8 cellular contexts compared by ENCODE assay signal in the genomic region with DNA sequence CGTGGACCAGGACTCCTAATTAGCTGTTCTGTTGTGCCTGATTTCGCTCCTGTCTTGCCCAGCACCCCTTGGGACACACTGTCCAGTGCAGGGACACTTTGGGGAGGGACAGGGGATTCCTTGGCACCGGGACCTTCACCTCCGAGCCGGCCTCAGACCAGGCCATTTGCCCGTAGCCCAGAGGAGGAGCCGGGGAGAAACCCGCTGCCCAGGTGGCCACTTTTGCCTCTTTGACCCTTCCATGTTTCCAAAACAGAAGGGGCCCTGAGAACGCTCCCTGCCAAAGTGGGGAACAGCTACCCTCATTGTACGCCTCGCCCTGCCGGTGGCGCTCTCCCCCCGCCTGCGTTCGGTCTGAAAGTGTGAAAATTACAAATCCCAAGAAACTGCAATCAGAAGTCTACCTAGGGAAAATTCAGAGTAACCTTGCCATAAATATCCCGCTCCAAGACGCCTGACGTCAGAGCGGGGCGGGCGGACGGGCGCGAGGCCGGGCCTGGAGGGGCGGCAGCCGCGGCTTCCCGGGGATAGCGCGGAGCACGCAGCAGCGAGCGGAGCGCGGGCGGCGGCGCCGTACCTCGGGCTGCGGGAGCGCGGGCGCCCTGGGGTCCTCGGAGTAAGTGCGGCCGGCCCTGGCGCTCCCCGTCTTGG. TPM values are rescaled to one million over a fixed set of nuclear protein-coding genes. Genes with fewer than 3 reads are reported as not detected.
DNase-seq lines count a peak whose midpoint lies in the region; TF ChIP-seq lines count a peak whose summit lies in the region.

A gene (plus strand): TSS at position 527 of the 651 bp plus-strand sequence. CDS start 63,927 bp downstream, outside the sequence.

- H3K27ac ChIP-seq in BLaER1 (no peak within 1 kb of the TSS), esophagus muscularis mucosa (replicated peaks in 1 of 4) (peak within 1 kb of the TSS; percentile 94 to 98 (median 96)), mucosa of rectum (ENCODE audit: low read depth in 2 of 2, low read length in 2 of 2) (peak within 1 kb of the TSS; percentile 45 to 46), urinary bladder (ENCODE audit: low read depth) (peak within 1 kb of the TSS; percentile 35)

- DNase-seq in NCI-H2227 treated with DMSO at 0.1 percent for 48 hours (lab: John Stamatoyannopoulos, UW): peak; percentile 18
- peak; percentile 87 for DNase-seq in esophagus muscularis mucosa (ENCODE audit: extremely low spot score)
- no peak for DNase-seq in HAP-1 (ENCODE audit: low spot score in 2 of 2)
- no peak for DNase-seq in T-helper 1 cell
- no peak for DNase-seq in DMS114 treated with DMSO at 0.1 percent for 48 hours (lab: John Stamatoyannopoulos, UW; ENCODE audit: unreplicated experiment)

- peak within 1 kb of the TSS; percentile 50 for H3K4me3 ChIP-seq in BLaER1
- H3K4me3 ChIP-seq in esophagus muscularis mucosa: peak within 1 kb of the TSS; percentile 83 to 87 (median 86)
- H3K4me3 ChIP-seq in mucosa of rectum (ENCODE audit: low read length in 2 of 2): peak within 1 kb of the TSS; percentile 44 to 62
- peak within 1 kb of the TSS; percentile 66 for H3K4me3 ChIP-seq in urinary bladder (ENCODE audit: low read depth, low read length)
- no peak within 1 kb of the TSS for H3K4me3 ChIP-seq in HAP-1

- peaks cover 16% of the 10 kb centered on the region for H3K4me1 ChIP-seq in BLaER1
- H3K4me1 ChIP-seq in esophagus muscularis mucosa: peaks cover 13 to 53% (median 47%) of the 10 kb centered on the region in 4 donors
- H3K4me1 ChIP-seq in mucosa of rectum (ENCODE audit: control insufficient read depth in 2 of 2, insufficient read depth in 2 of 2, low read length in 2 of 2): peaks cover 0 to 3% of the 10 kb centered on the region in 2 donors
- H3K4me1 ChIP-seq in urinary bladder (ENCODE audit: insufficient read depth): no peaks in the 10 kb centered on the region
- no peaks in the 10 kb centered on the region for H3K4me1 ChIP-seq in HAP-1

- H4K20me1 ChIP-seq in BLaER1: peaks cover 12% of the 10 kb centered on the region; the same call in 1 of the 2 replicates

- no peak within 1 kb of the TSS for H3K9ac ChIP-seq in BLaER1
- peak within 1 kb of the TSS; percentile 14 to 51 for H3K9ac ChIP-seq in mucosa of rectum (ENCODE audit: low read depth in 1 of 2, low read length in 2 of 2)

- peak within 1 kb of the TSS; percentile 63 for H3K4me2 ChIP-seq in BLaER1

- WGBS in esophagus muscularis mucosa: 10% methylated on average over 11 of the region's 51 CpGs
- WGBS in urinary bladder: 5% methylated on average over 51 of the region's 51 CpGs

- peaks cover 8% of the 10 kb centered on the region for H3K9me3 ChIP-seq in BLaER1
- no peaks in the 10 kb centered on the region for H3K9me3 ChIP-seq in esophagus muscularis mucosa
- no peaks in the 10 kb centered on the region for H3K9me3 ChIP-seq in mucosa of rectum (ENCODE audit: control insufficient read depth in 2 of 2, low read length in 2 of 2)
- no peaks in the 10 kb centered on the region for H3K9me3 ChIP-seq in HAP-1

- intact Hi-C loops in esophagus muscularis mucosa (cut with DNase I): loop anchor here (5.0 to 10.0 kb wide), 2 partner anchors 297 to 415 kb away; no protein-coding TSS in a partner anchor

- H3K27me3 ChIP-seq in BLaER1 (peaks cover 50% of the 10 kb centered on the region), esophagus muscularis mucosa (no peaks in the 10 kb centered on the region), mucosa of rectum (ENCODE audit: control insufficient read depth in 2 of 2, insufficient read depth in 2 of 2, low read length in 2 of 2) (peaks cover 11 to 15% of the 10 kb centered on the region in 2 donors), HAP-1 (ENCODE audit: low read depth) (no peaks in the 10 kb centered on the region)

- H3K36me3 ChIP-seq in BLaER1 (no peaks in the 10 kb centered on the region), esophagus muscularis mucosa (peaks cover 0 to 12% (median 2%) of the 10 kb centered on the region in 4 donors), mucosa of rectum (ENCODE audit: control insufficient read depth in 2 of 2, insufficient read depth in 2 of 2, low read length in 2 of 2) (no peaks in the 10 kb centered on the region), urinary bladder (ENCODE audit: insufficient read depth) (no peaks in the 10 kb centered on the region), HAP-1 (replicated peaks) (no peaks in the 10 kb centered on the region)

- TF ChIP-seq CTCF in esophagus muscularis mucosa (IDR thresholded peaks at IDR 0.05): peak in 1 of 3 experiments; percentile 21

- in situ Hi-C loops in HAP-1 (cut with MboI; ENCODE audit: low sequenced_read_pairs): no loop called here

- peak; percentile 24 for TF ChIP-seq POLR2A in esophagus muscularis mucosa (IDR thresholded peaks at IDR 0.05; ENCODE audit: low read depth)

- no peak for TF ChIP-seq EP300 in esophagus muscularis mucosa (IDR thresholded peaks at IDR 0.05)

RNA-seq across cellular contexts. Expression of the gene that starts here (rescaled TPM):
- total RNA-seq in esophagus muscularis mucosa (100 to 1,000 TPM; 221 to 446 (median 392) TPM), urinary bladder (21.1 TPM)
- polyA plus RNA-seq in urinary bladder: 25.9 TPM

Comparison
In these comparisons a context has a peak if more than half of its experiments do, and no peak if none do; other contexts are left out.
1. RNA of the gene that starts here (total RNA-seq): 221 to 446 TPM in esophagus muscularis mucosa; 21.1 TPM in urinary bladder (single experiment); every median in the first group is over 10 times any median in the second.
2. DNase-seq: peak in NCI-H2227 treated with DMSO at 0.1 percent for 48 hours (single experiment) and esophagus muscularis mucosa (single experiment); none in HAP-1 (0 of 2), T-helper 1 cell (0 of 5) and DMS114 treated with DMSO at 0.1 percent for 48 hours (single experiment).